Comparison of ENCODE assay signal across 8 cellular contexts in the genomic region with DNA sequence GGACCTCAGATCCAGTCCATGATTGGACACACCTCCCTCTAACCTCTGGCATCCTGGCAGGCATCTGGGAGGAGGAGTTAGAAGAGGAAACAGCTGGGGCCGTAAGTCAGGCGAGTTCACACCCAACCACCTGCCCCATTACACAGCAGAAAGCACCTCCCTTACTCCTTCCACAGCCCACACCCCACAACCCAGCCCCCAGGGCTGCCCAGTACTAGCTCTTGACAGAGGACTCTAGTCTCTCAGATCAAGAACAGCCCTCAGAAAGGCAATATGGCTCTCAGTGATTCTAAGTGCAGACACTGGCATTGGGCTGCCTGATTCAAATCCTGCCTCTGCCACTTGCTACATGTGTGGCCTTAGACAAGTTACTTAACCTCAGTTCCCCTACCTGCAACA. TPM values are rescaled to one million over a fixed set of nuclear protein-coding genes. Genes with fewer than 3 reads are reported as not detected.
DNase-seq lines count a peak whose midpoint lies in the region; ATAC-seq, FAIRE-seq and TF ChIP-seq lines count a peak whose summit lies in the region.

No MANE protein-coding gene starts in this region.

- no peak overlapping the region for H3K27ac Mint-ChIP-seq in activated T-helper 17 cell treated with anti-CD3 and anti-CD28 coated beads, Interleukin-2, amount 50 U/mL, for 72 hours
- no peak overlapping the region for H3K27ac Mint-ChIP-seq in type B pancreatic cell

- H3K4me3 Mint-ChIP-seq in activated T-helper 17 cell treated with anti-CD3 and anti-CD28 coated beads, Interleukin-2, amount 50 U/mL, for 72 hours = no peak overlapping the region
- no peak overlapping the region for H3K4me3 Mint-ChIP-seq in type B pancreatic cell

- FAIRE-seq in GM19239 (lab: Jason Lieb, UNC) = no peak

- H3K27me3 Mint-ChIP-seq in activated T-helper 17 cell treated with anti-CD3 and anti-CD28 coated beads, Interleukin-2, amount 50 U/mL, for 72 hours = peaks cover 8% of the 10 kb centered on the region
- peaks cover 7% of the 10 kb centered on the region for H3K27me3 Mint-ChIP-seq in type B pancreatic cell

- no peak overlapping the region for H3K9ac ChIP-seq in muscle layer of colon (ENCODE audit: low read length)

- TF ChIP-seq CTCF in GM12865 (IDR thresholded peaks at IDR 0.05; ENCODE audit: insufficient read depth, low read depth, low read length, missing control alignments) (no peak), tibial nerve (IDR thresholded peaks at IDR 0.05) (no peak), type B pancreatic cell (conservative IDR thresholded peaks at IDR 0.05) (no peak)

- ATAC-seq in HG02571 (IDR thresholded peaks at IDR 0.05; ENCODE audit: unreplicated experiment) = peak; percentile 58
- ATAC-seq in activated T-helper 17 cell treated with anti-CD3 and anti-CD28 coated beads, Interleukin-2, amount 50 U/mL, for 72 hours (replicated peaks) = no peak

- no peaks in the 10 kb centered on the region for H3K4me1 Mint-ChIP-seq in activated T-helper 17 cell treated with anti-CD3 and anti-CD28 coated beads, Interleukin-2, amount 50 U/mL, for 72 hours
- H3K4me1 Mint-ChIP-seq in type B pancreatic cell (ENCODE audit: unreplicated experiment) = peaks cover 31% of the 10 kb centered on the region

- H3K4me1 ChIP-seq in muscle layer of colon (ENCODE audit: insufficient read depth, low read length) (peaks cover 73% of the 10 kb centered on the region), tibial nerve (peaks cover 0 to 15% (median 2%) of the 10 kb centered on the region in 4 donors)

- no peaks in the 10 kb centered on the region for H3K27me3 ChIP-seq in muscle layer of colon (ENCODE audit: control insufficient read depth in 1 of 2, insufficient read depth in 2 of 2, low read length in 2 of 2)
- H3K27me3 ChIP-seq in tibial nerve = no peaks in the 10 kb centered on the region

- TF ChIP-seq POLR2A in Raji (IDR thresholded peaks at IDR 0.05; ENCODE audit: insufficient read depth, low read depth, low read length) (0 out of 2 replicates have a peak, but pooled peaks have one; percentile 20), tibial nerve (IDR thresholded peaks at IDR 0.05) (no peak)

- 49 to 63% methylated on average over 2 of the region's 2 CpGs for WGBS in tibial nerve, 2 donors

- no peak for TF ChIP-seq EP300 in tibial nerve (IDR thresholded peaks at IDR 0.05)

- H3K9me3 ChIP-seq in muscle layer of colon (ENCODE audit: low read length) (no peaks in the 10 kb centered on the region), tibial nerve (no peaks in the 10 kb centered on the region)

- H3K36me3 ChIP-seq in muscle layer of colon (ENCODE audit: insufficient read depth, low read length) (no peaks in the 10 kb centered on the region), tibial nerve (no peaks in the 10 kb centered on the region)

- H3K9me3 Mint-ChIP-seq in activated T-helper 17 cell treated with anti-CD3 and anti-CD28 coated beads, Interleukin-2, amount 50 U/mL, for 72 hours = no peaks in the 10 kb centered on the region
- no peaks in the 10 kb centered on the region for H3K9me3 Mint-ChIP-seq in type B pancreatic cell

- peak; percentile 42 for DNase-seq in GM12865 (ENCODE audit: low read depth)
- no peak for DNase-seq in tibial nerve (ENCODE audit: low spot score in 2 of 2)
- DNase-seq in GM19239 (ENCODE audit: insufficient read length, low spot score) = no peak
- no peak for DNase-seq in type B pancreatic cell (ENCODE audit: extremely low spot score, unreplicated experiment)

- H3K36me3 Mint-ChIP-seq in activated T-helper 17 cell treated with anti-CD3 and anti-CD28 coated beads, Interleukin-2, amount 50 U/mL, for 72 hours (ENCODE audit: low read depth) = no peaks in the 10 kb centered on the region
- no peaks in the 10 kb centered on the region for H3K36me3 Mint-ChIP-seq in type B pancreatic cell

- H3K4me3 ChIP-seq in GM12865 (ENCODE audit: low read depth, low read length) = no peak overlapping the region
- H3K4me3 ChIP-seq in muscle layer of colon (ENCODE audit: low read depth in 1 of 2, low read length in 2 of 2) = no peak overlapping the region
- no peak overlapping the region for H3K4me3 ChIP-seq in tibial nerve

- peak overlapping the region; percentile 27 for H3K27ac ChIP-seq in muscle layer of colon (ENCODE audit: low read depth, low read length)
- no peak overlapping the region for H3K27ac ChIP-seq in tibial nerve

RNA-seq across cellular contexts. Expression of a gene that starts 34.1 kb away (rescaled TPM):
- total RNA-seq in tibial nerve (10 to 100 TPM; 10.2 to 19.9 (median 13.7) TPM), type B pancreatic cell (ENCODE audit: low replicate concordance) (27.9 and 30.1 TPM in 2 replicates)
- under 1 TPM; 0.48 to 0.56 TPM for total RNA-seq in activated T-helper 17 cell treated with anti-CD3 and anti-CD28 coated beads, Interleukin-2, amount 50 U/mL, for 72 hours

Comparison
In these comparisons a context has a peak if more than half of its experiments do, and no peak if none do; other contexts are left out.
1. RNA of a gene that starts 34.1 kb away (total RNA-seq): 27.9 to 30.1 TPM in type B pancreatic cell and 10.2 to 19.9 TPM in tibial nerve; 0.48 to 0.56 TPM in activated T-helper 17 cell treated with anti-CD3 and anti-CD28 coated beads, Interleukin-2, amount 50 U/mL, for 72 hours; every median in the first group is over 4 times any median in the second.